In the genomic region with DNA sequence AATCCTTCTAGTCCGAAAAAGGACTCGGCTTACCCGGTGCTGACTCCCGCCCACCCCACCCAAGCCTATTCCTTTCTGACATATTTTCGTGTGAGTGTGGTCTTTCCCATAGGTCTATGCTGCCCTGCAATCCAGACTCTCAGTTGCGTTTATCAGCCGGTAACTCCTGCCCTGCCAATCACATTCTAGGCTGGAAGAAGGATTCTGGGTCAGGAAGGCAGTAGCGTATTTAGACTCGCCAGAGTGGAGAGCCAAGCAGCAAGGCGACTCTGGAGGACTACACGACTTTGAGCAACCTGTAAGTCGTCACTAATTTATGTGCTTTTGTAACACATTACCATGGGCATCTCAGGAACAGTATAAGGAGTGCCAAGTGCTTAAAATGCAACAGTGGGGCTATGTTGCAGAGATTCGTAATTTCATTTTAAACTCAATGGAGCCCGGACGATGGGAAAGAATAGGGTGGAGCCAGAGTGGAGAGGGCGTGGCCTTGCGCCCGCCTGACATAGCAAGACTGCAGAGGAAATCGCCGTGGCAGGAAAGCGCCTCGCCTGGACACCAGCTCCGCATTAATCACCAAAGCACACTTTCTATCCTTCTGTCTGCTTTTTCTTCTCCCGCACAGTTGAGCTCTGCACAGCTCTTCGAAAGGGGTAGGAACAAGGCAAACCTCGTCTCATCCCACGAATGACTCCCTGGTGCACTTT, we compare ENCODE assay signal across 21 cellular contexts.
"Had no signal": no experiment of that assay in that cellular context is flagged by ENCODE, and none has a peak within 500 bp of the region (broad histone marks: within the 10 kb centered on the region; RNA-seq: fewer than 3 reads in every experiment).

No MANE protein-coding gene starts in this region.

- H3K4me1 ChIP-seq: gastroesophageal sphincter, left ventricle myocardium inferior, vagina had no signal

- DNase-seq: activated CD4-positive, alpha-beta T cell treated with anti-CD3 and anti-CD28 coated beads, Interleukin-2, amount 10 ng/mL, durations not matched to agents 7 days and 5 days; activated CD8-positive, alpha-beta memory T cell treated with anti-CD3 and anti-CD28 coated beads, Interleukin-2, amount 10 ng/mL, durations not matched to agents 7 days and 5 days; activated CD8-positive, alpha-beta T cell treated with anti-CD3 and anti-CD28 coated beads for 36 hours; activated effector memory CD4-positive, alpha-beta T cell treated with anti-CD3 and anti-CD28 coated beads, Interleukin-2, amount 50 U/mL, for 16 hours; activated naive CD4-positive, alpha-beta T cell treated with anti-CD3 and anti-CD28 coated beads, Interleukin-2, amount 10 ng/mL, durations not matched to agents 7 days and 5 days; activated T-cell treated with anti-CD3 and anti-CD28 coated beads for 4 hours; amygdala; cerebellar nuclear complex; head of caudate nucleus; hypothalamus; left ventricle myocardium inferior; naive thymus-derived CD4-positive, alpha-beta T cell; retina; sigmoid colon; stimulated activated CD4-positive, alpha-beta T cell treated with anti-CD3 and anti-CD28 coated beads, Interleukin-15, amount 100 ng/mL, for 24 hours; stimulated activated CD8-positive, alpha-beta memory T cell treated with anti-CD3 and anti-CD28 coated beads, Interleukin-4, amount 100 ng/mL, for 48 hours; stimulated activated naive B cell treated with anti-CD40 and anti-IgM and Interleukin-4, amounts not matched to agents 10 μg/mL and 1 μg/mL and 100 μg/mL, for 72 hours had no signal

- H3K9me3 ChIP-seq: gastroesophageal sphincter, vagina had no signal

- H3K27me3 ChIP-seq: gastroesophageal sphincter, sigmoid colon, vagina had no signal

- H3K36me3 ChIP-seq: gastroesophageal sphincter, left ventricle myocardium inferior, sigmoid colon, vagina had no signal

- H3K27ac ChIP-seq: epithelial cell of prostate, gastroesophageal sphincter, left ventricle myocardium inferior, sigmoid colon, vagina had no signal

- H3K4me3 ChIP-seq: gastroesophageal sphincter, left ventricle myocardium inferior, sigmoid colon, smooth muscle cell, vagina had no signal
